ENCODE assay signal across 18 cellular contexts in the genomic region with DNA sequence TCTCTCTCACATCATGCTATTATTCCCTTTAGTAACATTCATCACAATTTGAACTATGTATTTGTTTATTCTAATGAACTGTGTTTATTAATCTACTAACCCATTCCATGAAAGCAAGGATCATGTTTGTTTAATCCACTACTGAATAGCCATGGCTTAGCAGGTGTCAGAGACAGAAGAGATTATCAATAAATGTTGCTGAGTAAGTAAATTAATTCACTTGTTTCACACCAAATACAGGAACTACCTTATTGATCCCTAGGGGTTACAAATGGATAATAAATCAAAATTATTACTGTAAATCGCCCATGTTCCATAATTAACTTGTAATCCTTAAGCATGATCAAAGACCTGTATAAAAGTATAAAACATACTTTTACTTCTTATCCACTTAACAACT.
DNase-seq lines count a peak whose midpoint lies in the region; ATAC-seq, FAIRE-seq and TF ChIP-seq lines count a peak whose summit lies in the region.
"Had no signal": no experiment of that assay in that cellular context is flagged by ENCODE, and none has a peak within 500 bp of the region (broad histone marks: within the 10 kb centered on the region; RNA-seq: fewer than 3 reads in every experiment).

No MANE protein-coding gene starts in this region.

- TF ChIP-seq POLR2A in breast epithelium (IDR thresholded peaks at IDR 0.05) (no peak), K562 (conservative IDR thresholded peaks at IDR 0.05) (no peak)

- intact Hi-C loops in MCF 10A (cut with micrococcal nuclease) (no loop called here), breast epithelium (cut with DNase I; ENCODE audit: low total_unique reads) (no loop called here), K562 (cut with micrococcal nuclease) (no loop called here)
- intact Hi-C loops in CD4-positive, alpha-beta memory T cell (cut with micrococcal nuclease) = no loop called here

- DNase-seq in MCF 10A (ENCODE audit: unreplicated experiment) (no peak), breast epithelium (ENCODE audit: low spot score in 2 of 2) (no peak), K562 (ENCODE audit: extremely low read depth in 1 of 4, low spot score in 3 of 4) (no peak), MG63 (no peak), SJCRH30 (no peak)
- DNase-seq in CD4-positive, alpha-beta memory T cell = no peak
- no peak for DNase-seq in stimulated activated effector memory CD8-positive, alpha-beta T cell treated with anti-CD3 and anti-CD28 coated beads, Interleukin-12 subunit alpha, Interleukin-12 subunit beta, amount 100 ng/mL, for 72 hours (ENCODE audit: low spot score in 2 of 2)
- DNase-seq: ACHN; BE2C; C1 segment of cervical spinal cord; CD4-positive, CD25-positive, alpha-beta regulatory T cell; DMS79 treated with DMSO at 0.1 percent for 48 hours; GF-D8; H9 had no signal

- WGBS in K562 (ENCODE audit: insufficient coverage, low coverage, missing lambda C conversion rate) = 92% methylated on average over 1 of the region's 1 CpG

- H3K36me3 Mint-ChIP-seq in MCF 10A (ENCODE audit: insufficient read depth, unreplicated experiment) = peaks cover 68% of the 10 kb centered on the region
- H3K36me3 Mint-ChIP-seq in CD4-positive, alpha-beta memory T cell = peaks cover 60 to 72% of the 10 kb centered on the region in 2 donors
- H3K36me3 Mint-ChIP-seq in stimulated activated effector memory CD8-positive, alpha-beta T cell treated with anti-CD3 and anti-CD28 coated beads, Interleukin-12 subunit alpha, Interleukin-12 subunit beta, amount 100 ng/mL, for 72 hours = peaks cover 84% of the 10 kb centered on the region

- H3K36me3 ChIP-seq in breast epithelium (peaks cover 23% of the 10 kb centered on the region), K562 (ENCODE audit: control insufficient read depth, insufficient read depth, low read length) (peaks cover 82% of the 10 kb centered on the region), MG63 (peaks cover 76% of the 10 kb centered on the region), SJCRH30 (peaks cover 91% of the 10 kb centered on the region)
- peaks cover 48% of the 10 kb centered on the region for H3K36me3 ChIP-seq in CD4-positive, alpha-beta memory T cell (ENCODE audit: insufficient read depth, low read length)

- no peaks in the 10 kb centered on the region for H3K79me2 ChIP-seq in K562 (ENCODE audit: control insufficient read depth, insufficient read depth, low read length)

- H3K9me3 ChIP-seq in breast epithelium = no peaks in the 10 kb centered on the region
- no peaks in the 10 kb centered on the region for H3K9me3 ChIP-seq in CD4-positive, alpha-beta memory T cell (ENCODE audit: control insufficient read depth in 1 of 2, low read length in 2 of 2)
- H3K9me3 ChIP-seq in K562 (replicated peaks; ENCODE audit: control insufficient read depth, insufficient read depth, low read depth, low read length) = no peaks in the 10 kb centered on the region
- H3K9me3 ChIP-seq in MG63 = no peaks in the 10 kb centered on the region
- H3K9me3 ChIP-seq in SJCRH30 (replicated peaks) = no peaks in the 10 kb centered on the region
- H3K9me3 ChIP-seq: BE2C had no signal

- H3K4me3 ChIP-seq in breast epithelium = no peak overlapping the region
- no peak overlapping the region for H3K4me3 ChIP-seq in CD4-positive, alpha-beta memory T cell (ENCODE audit: low read length in 2 of 2)
- no peak overlapping the region for H3K4me3 ChIP-seq in K562
- H3K4me3 ChIP-seq in MG63 = no peak overlapping the region
- no peak overlapping the region for H3K4me3 ChIP-seq in SJCRH30
- H3K4me3 ChIP-seq: GM12878 had no signal

- CTCF ChIA-PET in MCF 10A (lab: Yijun Ruan, JAX) = no interaction called here
- CTCF ChIA-PET in CD4-positive, alpha-beta memory T cell (lab: Charles Lee; ENCODE audit: partially characterized antibody) = no interaction called here
- CTCF ChIA-PET in K562 (lab: Yijun Ruan, JAX; ENCODE audit: low intra/inter-chr PET ratio) = no interaction called here

- no peaks in the 10 kb centered on the region for H3K27me3 Mint-ChIP-seq in MCF 10A (ENCODE audit: insufficient read depth, unreplicated experiment)
- no peaks in the 10 kb centered on the region for H3K27me3 Mint-ChIP-seq in CD4-positive, alpha-beta memory T cell
- H3K27me3 Mint-ChIP-seq: CD4-positive, CD25-positive, alpha-beta regulatory T cell had no signal

- H3K9ac ChIP-seq in K562 (ENCODE audit: insufficient read depth in 1 of 2, low read depth in 2 of 2, low read length in 2 of 2) = no peak overlapping the region

- H3K27ac ChIP-seq in breast epithelium = no peak overlapping the region
- no peak overlapping the region for H3K27ac ChIP-seq in CD4-positive, alpha-beta memory T cell (ENCODE audit: low read depth, low read length)
- H3K27ac ChIP-seq in K562 (ENCODE audit: extremely low read depth, low read depth, low read length) = no peak overlapping the region
- H3K27ac ChIP-seq in SJCRH30 = no peak overlapping the region

- POLR2A ChIA-PET in MCF 10A (lab: Yijun Ruan, JAX) (no interaction called here), K562 (lab: Yijun Ruan, JAX) (no interaction called here)
- POLR2A ChIA-PET in CD4-positive, alpha-beta memory T cell (lab: Charles Lee; ENCODE audit: partially characterized antibody) = no interaction called here

- no peak overlapping the region for H3K27ac Mint-ChIP-seq in MCF 10A (ENCODE audit: low read depth, unreplicated experiment)
- peak overlapping the region in 4 of 7 donors; percentile 1 to 68 (median 34) for H3K27ac Mint-ChIP-seq in CD4-positive, alpha-beta memory T cell
- H3K27ac Mint-ChIP-seq in stimulated activated effector memory CD8-positive, alpha-beta T cell treated with anti-CD3 and anti-CD28 coated beads, Interleukin-12 subunit alpha, Interleukin-12 subunit beta, amount 100 ng/mL, for 72 hours = peak overlapping the region; percentile 11
- H3K27ac Mint-ChIP-seq: CD4-positive, CD25-positive, alpha-beta regulatory T cell; H9 had no signal

- no peaks in the 10 kb centered on the region for H3K9me1 ChIP-seq in K562 (ENCODE audit: control insufficient read depth, insufficient read depth, low read length)

- H3K9me3 Mint-ChIP-seq in MCF 10A (ENCODE audit: unreplicated experiment) = no peaks in the 10 kb centered on the region
- no peaks in the 10 kb centered on the region for H3K9me3 Mint-ChIP-seq in CD4-positive, alpha-beta memory T cell
- H3K9me3 Mint-ChIP-seq in stimulated activated effector memory CD8-positive, alpha-beta T cell treated with anti-CD3 and anti-CD28 coated beads, Interleukin-12 subunit alpha, Interleukin-12 subunit beta, amount 100 ng/mL, for 72 hours = no peaks in the 10 kb centered on the region
- H3K9me3 Mint-ChIP-seq: CD4-positive, CD25-positive, alpha-beta regulatory T cell; H9 had no signal

- in situ Hi-C loops in K562 (cut with MboI) = no loop called here

- no peaks in the 10 kb centered on the region for H3K4me1 ChIP-seq in breast epithelium
- H3K4me1 ChIP-seq in CD4-positive, alpha-beta memory T cell (ENCODE audit: insufficient read depth, low read length) = no peaks in the 10 kb centered on the region
- no peaks in the 10 kb centered on the region for H3K4me1 ChIP-seq in K562 (replicated peaks in 1 of 2; ENCODE audit: control insufficient read depth in 2 of 2, insufficient read depth in 2 of 2, low read length in 2 of 2)
- H3K4me1 ChIP-seq in SJCRH30 = no peaks in the 10 kb centered on the region
- H3K4me1 ChIP-seq: BE2C had no signal

- TF ChIP-seq RAD21 in K562 (CRISPR knock-in tag; conservative IDR thresholded peaks at IDR 0.05 in 1 of 2, IDR thresholded peaks at IDR 0.05 in 1 of 2) = no peak

- BruUV-seq in MCF 10A (replicated peaks; lab: Mats Ljungman, UMichigan) = TSS peak; percentile 6
- BruUV-seq in K562 (replicated peaks; lab: Mats Ljungman, UMichigan) = no TSS peak

- TF ChIP-seq EP300 in K562 (IDR thresholded peaks at IDR 0.05; ENCODE audit: low read length) = no peak

- FAIRE-seq in K562 (lab: Jason Lieb, UNC) = no peak
- FAIRE-seq: GM12878, GM19239, H1, HTR-8/SVneo had no signal

- H3K4me1 Mint-ChIP-seq in MCF 10A (ENCODE audit: insufficient read depth, unreplicated experiment) = no peaks in the 10 kb centered on the region
- peaks cover 0 to 11% (median 3%) of the 10 kb centered on the region in 4 donors for H3K4me1 Mint-ChIP-seq in CD4-positive, alpha-beta memory T cell
- no peaks in the 10 kb centered on the region for H3K4me1 Mint-ChIP-seq in stimulated activated effector memory CD8-positive, alpha-beta T cell treated with anti-CD3 and anti-CD28 coated beads, Interleukin-12 subunit alpha, Interleukin-12 subunit beta, amount 100 ng/mL, for 72 hours
- H3K4me1 Mint-ChIP-seq: H9 had no signal

- H4K20me1 ChIP-seq in K562 (replicated peaks; ENCODE audit: control insufficient read depth, insufficient read depth, low read length) = no peaks in the 10 kb centered on the region

- H3K27me3 ChIP-seq in breast epithelium (no peaks in the 10 kb centered on the region), K562 (ENCODE audit: control insufficient read depth in 2 of 2, insufficient read depth in 2 of 2, low read length in 2 of 2) (no peaks in the 10 kb centered on the region), MG63 (no peaks in the 10 kb centered on the region), SJCRH30 (no peaks in the 10 kb centered on the region)
- H3K27me3 ChIP-seq in CD4-positive, alpha-beta memory T cell (ENCODE audit: insufficient read depth, low read length) = no peaks in the 10 kb centered on the region
- H3K27me3 ChIP-seq: BE2C had no signal

- no peak overlapping the region for H2AFZ ChIP-seq in K562 (ENCODE audit: low read depth, low read length)

- TF ChIP-seq CTCF in MCF 10A (IDR thresholded peaks at IDR 0.05; ENCODE audit: unreplicated experiment) = no peak
- TF ChIP-seq CTCF in breast epithelium (IDR thresholded peaks at IDR 0.05) = no peak
- TF ChIP-seq CTCF in K562 (IDR thresholded peaks at IDR 0.05 in 2 of 3, conservative IDR thresholded peaks at IDR 0.05 in 1 of 3; ENCODE audit: insufficient read depth in 2 of 3, low read depth in 1 of 3, low read length in 3 of 3) = no peak

- no peak overlapping the region for H3K4me2 ChIP-seq in K562 (ENCODE audit: insufficient read depth, low read length)

- no peak for ATAC-seq in K562
- no peak for ATAC-seq in stimulated activated effector memory CD8-positive, alpha-beta T cell treated with anti-CD3 and anti-CD28 coated beads, Interleukin-12 subunit alpha, Interleukin-12 subunit beta, amount 100 ng/mL, for 72 hours
- ATAC-seq: GM12878 had no signal

- no peak overlapping the region for H3K4me3 Mint-ChIP-seq in MCF 10A (ENCODE audit: unreplicated experiment)
- H3K4me3 Mint-ChIP-seq in CD4-positive, alpha-beta memory T cell = no peak overlapping the region
- no peak overlapping the region for H3K4me3 Mint-ChIP-seq in stimulated activated effector memory CD8-positive, alpha-beta T cell treated with anti-CD3 and anti-CD28 coated beads, Interleukin-12 subunit alpha, Interleukin-12 subunit beta, amount 100 ng/mL, for 72 hours
- H3K4me3 Mint-ChIP-seq: CD4-positive, CD25-positive, alpha-beta regulatory T cell; H9 had no signal

TF ChIP-seq in K562, 482 proteins besides CTCF, POLR2A, EP300 and RAD21 (continues in another document):
- TF ChIP-seq ZNF699 (CRISPR knock-in tag; IDR thresholded peaks at IDR 0.05; ENCODE audit: insufficient replicate concordance) = no peak
